33 cellular contexts compared by ENCODE assay signal in the genomic region with DNA sequence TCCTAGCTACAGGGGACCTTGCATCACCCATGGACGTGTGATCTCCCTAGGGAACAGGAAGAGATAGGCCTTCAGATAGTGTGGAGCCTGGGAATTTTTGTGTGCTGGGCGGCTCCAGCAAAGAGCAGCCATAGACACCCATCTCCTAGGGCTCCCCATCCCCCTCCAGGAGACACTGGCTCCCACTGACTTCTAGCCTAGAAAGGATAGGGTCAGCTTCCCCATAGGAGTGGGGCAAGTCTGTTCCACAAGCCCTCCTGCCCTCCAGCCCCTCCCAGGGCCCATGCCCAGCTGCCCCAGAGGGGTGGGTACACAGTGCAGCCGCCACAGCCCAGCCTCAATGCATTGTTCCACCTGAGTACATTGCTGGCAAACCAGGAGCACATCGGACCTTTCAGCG. TPM values are rescaled to one million over a fixed set of nuclear protein-coding genes. Genes with fewer than 3 reads are reported as not detected.
A peak's percentile ranks its signal among the peaks of the same experiment; 100 is the strongest.
DNase-seq lines count a peak whose midpoint lies in the region; ATAC-seq, FAIRE-seq and TF ChIP-seq lines count a peak whose summit lies in the region.
"Had no signal": no experiment of that assay in that cellular context is flagged by ENCODE, and none has a peak within 500 bp of the region (broad histone marks: within the 10 kb centered on the region; RNA-seq: fewer than 3 reads in every experiment).

No MANE protein-coding gene starts in this region.

- H3K18ac ChIP-seq in neuronal stem cell (ENCODE audit: low read length): peak overlapping the region; percentile 77

- H2BK120ac ChIP-seq in neuronal stem cell (ENCODE audit: low read depth, low read length): peak overlapping the region; percentile 99

- no peak for TF ChIP-seq RAD21 in K562 (CRISPR knock-in tag; conservative IDR thresholded peaks at IDR 0.05 in 1 of 2, IDR thresholded peaks at IDR 0.05 in 1 of 2)

- H3K4me1 Mint-ChIP-seq in neural crest cell (no peaks in the 10 kb centered on the region), type B pancreatic cell (ENCODE audit: unreplicated experiment) (no peaks in the 10 kb centered on the region)
- H3K4me1 Mint-ChIP-seq: CD14-positive monocyte; CD4-positive, CD25-positive, alpha-beta regulatory T cell; CD8-positive, alpha-beta memory T cell had no signal

- WGBS in K562 (ENCODE audit: insufficient coverage, low coverage, missing lambda C conversion rate): 28% methylated on average over 4 of the region's 5 CpGs
- no CpG with 5 or more reads among the region's 5 CpGs for WGBS in neuronal stem cell (ENCODE audit: extremely low coverage in 2 of 2, insufficient read length in 2 of 2, insufficient replicate concordance in 1 of 2), 2 donors

- peak overlapping the region; percentile 62 for H3K23ac ChIP-seq in neuronal stem cell (ENCODE audit: low read depth, low read length, poor library complexity)

- H3K36me3 Mint-ChIP-seq in neural crest cell (ENCODE audit: low read depth) (no peaks in the 10 kb centered on the region), type B pancreatic cell (no peaks in the 10 kb centered on the region)
- H3K36me3 Mint-ChIP-seq: CD14-positive monocyte; CD4-positive, alpha-beta memory T cell; CD4-positive, CD25-positive, alpha-beta regulatory T cell; CD8-positive, alpha-beta memory T cell had no signal

- H2AK5ac ChIP-seq in neuronal stem cell (ENCODE audit: low read depth, low read length): peak overlapping the region; percentile 32

- H3K4me1 ChIP-seq in K562 (replicated peaks in 1 of 2; ENCODE audit: control insufficient read depth in 2 of 2, insufficient read depth in 2 of 2, low read length in 2 of 2): no peaks in the 10 kb centered on the region; a peak in 1 of 5 replicates
- no peaks in the 10 kb centered on the region for H3K4me1 ChIP-seq in neuronal stem cell (ENCODE audit: control insufficient read depth in 2 of 2, insufficient read depth in 1 of 2, low read depth in 1 of 2, low read length in 2 of 2)
- no peaks in the 10 kb centered on the region for H3K4me1 ChIP-seq in uterus
- H3K4me1 ChIP-seq: BE2C, BLaER1 had no signal

- no peak overlapping the region for H3K4me2 ChIP-seq in K562 (ENCODE audit: insufficient read depth, low read length)
- no peak overlapping the region for H3K4me2 ChIP-seq in neuronal stem cell (ENCODE audit: insufficient read depth, low read length, poor library complexity, severe bottlenecking)
- H3K4me2 ChIP-seq: BLaER1 had no signal

- no peaks in the 10 kb centered on the region for H3K27me3 ChIP-seq in H7 (ENCODE audit: control insufficient read depth, insufficient read depth, low read length)
- H3K27me3 ChIP-seq in K562 (ENCODE audit: control insufficient read depth in 2 of 2, insufficient read depth in 2 of 2, low read length in 2 of 2): peaks cover 0 to 12% of the 10 kb centered on the region in 2 experiments; a peak in 2 of 5 replicates
- peaks cover 0 to 5% (median 0%) of the 10 kb centered on the region in 3 experiments for H3K27me3 ChIP-seq in neuronal stem cell (ENCODE audit: control insufficient read depth in 3 of 3, insufficient read depth in 3 of 3, low read depth in 1 of 3, low read length in 3 of 3)
- H3K27me3 ChIP-seq in uterus: no peaks in the 10 kb centered on the region
- H3K27me3 ChIP-seq: BE2C, BLaER1 had no signal

- H3K9me3 Mint-ChIP-seq in neural crest cell (peaks cover 6% of the 10 kb centered on the region), type B pancreatic cell (no peaks in the 10 kb centered on the region)
- H3K9me3 Mint-ChIP-seq: CD4-positive, alpha-beta memory T cell; CD8-positive, alpha-beta memory T cell had no signal

- H3K9ac ChIP-seq in K562 (ENCODE audit: insufficient read depth in 1 of 2, low read depth in 2 of 2, low read length in 2 of 2) (no peak overlapping the region), neuronal stem cell (ENCODE audit: low read depth, low read length, poor library complexity) (no peak overlapping the region)
- H3K9ac ChIP-seq: BLaER1 had no signal

- H3K79me1 ChIP-seq in neuronal stem cell (ENCODE audit: low read depth, low read length): no peaks in the 10 kb centered on the region

- TF ChIP-seq POLR2A in K562 (conservative IDR thresholded peaks at IDR 0.05) (no peak), uterus (IDR thresholded peaks at IDR 0.05) (no peak)

- H4K20me1 ChIP-seq in K562 (replicated peaks; ENCODE audit: control insufficient read depth, insufficient read depth, low read length): no peaks in the 10 kb centered on the region
- H4K20me1 ChIP-seq: BLaER1 had no signal

- H3K27me3 Mint-ChIP-seq in neural crest cell (ENCODE audit: low read depth) (peaks cover 7% of the 10 kb centered on the region), type B pancreatic cell (peaks cover 28% of the 10 kb centered on the region)

- H2BK5ac ChIP-seq in neuronal stem cell (ENCODE audit: low read length): no peak overlapping the region

- H3K36me3 ChIP-seq in H7 (replicated peaks; ENCODE audit: control insufficient read depth, insufficient read depth, low read length) (no peaks in the 10 kb centered on the region), K562 (ENCODE audit: control insufficient read depth, insufficient read depth, low read length) (no peaks in the 10 kb centered on the region), neuronal stem cell (replicated peaks in 1 of 2; ENCODE audit: control insufficient read depth in 2 of 2, insufficient read depth in 2 of 2, low read length in 2 of 2) (no peaks in the 10 kb centered on the region), uterus (no peaks in the 10 kb centered on the region)
- H3K36me3 ChIP-seq: BE2C, BLaER1 had no signal

- no peak overlapping the region for H2BK15ac ChIP-seq in neuronal stem cell (ENCODE audit: low read length)

- H3K9me1 ChIP-seq in K562 (ENCODE audit: control insufficient read depth, insufficient read depth, low read length): no peaks in the 10 kb centered on the region

- ATAC-seq in K562: no peak
- no peak for ATAC-seq in SK-N-SH treated with all-trans-retinoic acid at 6 μM for 48 hours
- ATAC-seq: GM12878 had no signal

- H3K4me3 ChIP-seq in H7 (ENCODE audit: insufficient read depth, low read depth, low read length): no peak overlapping the region
- no peak overlapping the region for H3K4me3 ChIP-seq in K562
- peak overlapping the region in 1 of 2 donors; percentile 63 for H3K4me3 ChIP-seq in neuronal stem cell (ENCODE audit: low read length in 2 of 2)
- H3K4me3 ChIP-seq in uterus: no peak overlapping the region
- H3K4me3 ChIP-seq: BLaER1, GM12878 had no signal

- no peak for FAIRE-seq in K562 (lab: Jason Lieb, UNC)
- FAIRE-seq: A204.1, GM12878, GM12892, GM18507 had no signal

- TF ChIP-seq CTCF in K562 (IDR thresholded peaks at IDR 0.05 in 2 of 3, conservative IDR thresholded peaks at IDR 0.05 in 1 of 3; ENCODE audit: insufficient read depth in 2 of 3, low read depth in 1 of 3, low read length in 3 of 3): no peak
- TF ChIP-seq CTCF in neural crest cell (conservative IDR thresholded peaks at IDR 0.05): no peak
- no peak for TF ChIP-seq CTCF in uterus (IDR thresholded peaks at IDR 0.05)
- TF ChIP-seq CTCF in type B pancreatic cell (conservative IDR thresholded peaks at IDR 0.05): no peak

- no peak overlapping the region for H4K8ac ChIP-seq in neuronal stem cell (ENCODE audit: low read depth, low read length)

- peak; percentile 11 for DNase-seq in H7
- no peak for DNase-seq in K562 (ENCODE audit: extremely low read depth in 1 of 4, low spot score in 3 of 4)
- DNase-seq in neural crest cell (ENCODE audit: low read depth, low spot score): no peak
- DNase-seq in neuronal stem cell (ENCODE audit: low spot score): no peak
- no peak for DNase-seq in uterus
- DNase-seq in type B pancreatic cell (ENCODE audit: extremely low spot score, unreplicated experiment): no peak
- DNase-seq in stimulated activated CD4-positive, alpha-beta T cell treated with anti-CD3 and anti-CD28 coated beads, Interleukin-1b, Interleukin-23, amount 100 ng/mL, for 48 hours: no peak
- DNase-seq: 8988T; ACHN; BE2C; C1 segment of cervical spinal cord; CD4-positive, alpha-beta memory T cell; CD4-positive, CD25-positive, alpha-beta regulatory T cell; CD8-positive, alpha-beta memory T cell; COR-L47; DMS 273 treated with DMSO at 0.1 percent for 48 hours; DMS153; DMS53; DMS79; DND-41; EL; GDM1 had no signal

- intact Hi-C loops in K562 (cut with micrococcal nuclease): no loop called here
- intact Hi-C loops in uterus (cut with DNase I; ENCODE audit: low total_unique reads): no loop called here

- H3K14ac ChIP-seq in neuronal stem cell (ENCODE audit: low read length): no peak overlapping the region

- in situ Hi-C loops in K562 (cut with MboI): no loop called here

- no peak overlapping the region for H3K4me3 Mint-ChIP-seq in neural crest cell
- no peak overlapping the region for H3K4me3 Mint-ChIP-seq in type B pancreatic cell
- H3K4me3 Mint-ChIP-seq: CD14-positive monocyte; CD4-positive, alpha-beta memory T cell; CD4-positive, CD25-positive, alpha-beta regulatory T cell; CD8-positive, alpha-beta memory T cell had no signal

- no peak overlapping the region for H3K27ac ChIP-seq in K562 (ENCODE audit: extremely low read depth, low read depth, low read length)
- H3K27ac ChIP-seq in neuronal stem cell (replicated peaks; ENCODE audit: low read length): no peak overlapping the region
- H3K27ac ChIP-seq in uterus: no peak overlapping the region
- H3K27ac ChIP-seq: BLaER1 had no signal

- H3K27ac Mint-ChIP-seq in neural crest cell (ENCODE audit: unreplicated experiment): peak overlapping the region; percentile 27
- no peak overlapping the region for H3K27ac Mint-ChIP-seq in type B pancreatic cell
- H3K27ac Mint-ChIP-seq: CD14-positive monocyte; CD4-positive, alpha-beta memory T cell; CD4-positive, CD25-positive, alpha-beta regulatory T cell; CD8-positive, alpha-beta memory T cell had no signal

- H2BK12ac ChIP-seq in neuronal stem cell (ENCODE audit: low read length): no peak overlapping the region

- no TSS peak for BruUV-seq in K562 (replicated peaks; lab: Mats Ljungman, UMichigan)

- no peaks in the 10 kb centered on the region for H3K9me3 ChIP-seq in K562 (replicated peaks; ENCODE audit: control insufficient read depth, insufficient read depth, low read depth, low read length)
- peaks cover 0 to 2% of the 10 kb centered on the region in 2 donors for H3K9me3 ChIP-seq in neuronal stem cell (replicated peaks in 1 of 2; ENCODE audit: control insufficient read depth in 2 of 2, insufficient read depth in 1 of 2, low read depth in 1 of 2, low read length in 2 of 2)
- H3K9me3 ChIP-seq in uterus: no peaks in the 10 kb centered on the region
- H3K9me3 ChIP-seq: BE2C had no signal

- CTCF ChIA-PET in K562 (lab: Yijun Ruan, JAX; ENCODE audit: low intra/inter-chr PET ratio): no interaction called here

- TF ChIP-seq EP300 in K562 (IDR thresholded peaks at IDR 0.05; ENCODE audit: low read length): no peak

- H3K4ac ChIP-seq in neuronal stem cell (ENCODE audit: low read length): peak overlapping the region; percentile 12

- no peak overlapping the region for H4K91ac ChIP-seq in neuronal stem cell (ENCODE audit: low read depth, low read length, poor library complexity)

- POLR2A ChIA-PET in K562 (lab: Yijun Ruan, JAX): interaction anchor here (0.6 kb wide), 1 partner anchor 43 kb away, joined by 3 read pairs; no protein-coding TSS in a partner anchor

- H2AFZ ChIP-seq in K562 (ENCODE audit: low read depth, low read length) (0 out of 2 replicates have a peak overlapping the region, but pooled peaks have one; percentile 51), neuronal stem cell (ENCODE audit: low read length) (no peak overlapping the region)

- H3K79me2 ChIP-seq in K562 (ENCODE audit: control insufficient read depth, insufficient read depth, low read length): no peaks in the 10 kb centered on the region

RNA-seq across cellular contexts. Expression of gene LALBA, which starts 16.5 kb away (rescaled TPM):
- not detected in 2 replicates for total RNA-seq in H7 (2014; rRNA removed; shearing (Covaris generic))
- not detected in 2 replicates for total RNA-seq in K562 (2011; cell fraction: chromatin; rRNA removed; ENCODE audit: low replicate concordance)
- total RNA-seq in K562 (2011; cell fraction: nucleolus; rRNA removed): not detected in 2 replicates
- total RNA-seq in K562 (2011; cell fraction: nucleoplasm; rRNA removed): not detected in 2 replicates
- total RNA-seq in K562 (2014; rRNA removed): not detected in 2 replicates
- total RNA-seq in K562 (2014; rRNA removed; fragmentation: Illumina TruSeq; extraction: Trizol): not detected in 2 replicates
- total RNA-seq in K562 (2015; rRNA removed; fragmentation: Illumina TruSeq; extraction: Trizol): not detected in 2 replicates
- total RNA-seq in K562 (2021): not detected in 2 replicates
- not detected in 2 replicates for polyA plus RNA-seq in K562 (2011; rRNA removed)
- not detected in 2 replicates for polyA plus RNA-seq in K562 (2011; cell fraction: cytosol; rRNA removed)
- polyA plus RNA-seq in K562 (2011; cell fraction: nucleus; rRNA removed): not detected in 2 replicates
- 0.15 TPM in 1 of 2 replicates, not detected in the other for polyA plus RNA-seq in K562 (2012)
- polyA plus RNA-seq in K562 (2014; fragmentation: Illumina TruSeq; extraction: Trizol): 0.21 TPM in 1 of 2 replicates, not detected in the other
- polyA plus RNA-seq in K562 (2014; fragmentation: Nextera tagmentation; extraction: Ambion mirVana): not detected
- polyA plus RNA-seq in K562 (2014; rRNA removed): not detected in 2 replicates
- polyA minus RNA-seq in K562 (2011; rRNA and poly(A)+ RNA removed): not detected in 2 replicates
- not detected in 2 replicates for polyA minus RNA-seq in K562 (2011; cell fraction: cytosol; rRNA and poly(A)+ RNA removed)
- not detected in 2 replicates for polyA minus RNA-seq in K562 (2011; cell fraction: nucleus; rRNA and poly(A)+ RNA removed)
- total RNA-seq in neural crest cell: not detected in 2 replicates
- not detected for polyA plus RNA-seq in neuronal stem cell (2013, experiment 1 of 2)
- not detected for polyA plus RNA-seq in neuronal stem cell (2013, experiment 2 of 2)
- total RNA-seq in uterus: not detected
- total RNA-seq in type B pancreatic cell (ENCODE audit: low replicate concordance): not detected in 2 replicates
- total RNA-seq: A673; CD4-positive, alpha-beta memory T cell; CD4-positive, CD25-positive, alpha-beta regulatory T cell; CD8-positive, alpha-beta memory T cell; Daoy; G401; GM12878 had no signal
- polyA plus RNA-seq: AG04450; CD14-positive monocyte; CD4-positive, alpha-beta memory T cell; CD4-positive, CD25-positive, alpha-beta regulatory T cell; CD8-positive, alpha-beta memory T cell; GM12878 had no signal
